ENCODE assay signal across 17 cellular contexts in genomic region chr4:174646326-174646725, GRCh38.
"Had no signal": no experiment of that assay in that cellular context is flagged by ENCODE, and none has a peak within 500 bp of the region (broad histone marks: within the 10 kb centered on the region; RNA-seq: fewer than 3 reads in every experiment).

No MANE protein-coding gene starts in this region.

- H3K79me2 ChIP-seq: hepatocyte had no signal

- H3K9me3 Mint-ChIP-seq: naive thymus-derived CD4-positive, alpha-beta T cell had no signal

- H3K4me1 ChIP-seq: esophagus muscularis mucosa, gastroesophageal sphincter, left lung, lower lobe of right lung had no signal

- ATAC-seq: foreskin keratinocyte; gastroesophageal sphincter; heart left ventricle; left cardiac atrium; left lung; left ventricle myocardium superior; lower lobe of right lung; naive thymus-derived CD4-positive, alpha-beta T cell had no signal

- H3K27ac ChIP-seq: coronary artery, dorsolateral prefrontal cortex, esophagus muscularis mucosa, foreskin keratinocyte, gastroesophageal sphincter, heart left ventricle, hepatocyte, left lung, lower lobe of right lung had no signal

- H3K27ac Mint-ChIP-seq: naive thymus-derived CD4-positive, alpha-beta T cell had no signal

- H2AFZ ChIP-seq: hepatocyte had no signal

- H3K4me3 Mint-ChIP-seq: naive thymus-derived CD4-positive, alpha-beta T cell had no signal

- H3K4me1 Mint-ChIP-seq: naive thymus-derived CD4-positive, alpha-beta T cell had no signal

- H3K36me3 ChIP-seq: esophagus muscularis mucosa, gastroesophageal sphincter, heart left ventricle, left lung, lower lobe of right lung had no signal

- H3K4me3 ChIP-seq: coronary artery, dorsolateral prefrontal cortex, esophagus muscularis mucosa, gastroesophageal sphincter, heart left ventricle, hepatocyte, left lung, lower lobe of right lung had no signal

- H3K4me2 ChIP-seq: hepatocyte had no signal

- DNase-seq: dermis blood vessel endothelial cell; dorsolateral prefrontal cortex; effector CD4-positive, alpha-beta T cell; effector memory CD4-positive, alpha-beta T cell; foreskin keratinocyte; left cardiac atrium; left lung; left ventricle myocardium superior; lower lobe of right lung; mesenchymal stem cell; midbrain; naive thymus-derived CD4-positive, alpha-beta T cell had no signal

- H3K27me3 ChIP-seq: dorsolateral prefrontal cortex, esophagus muscularis mucosa, foreskin keratinocyte, gastroesophageal sphincter, heart left ventricle, hepatocyte, left lung had no signal

- H3K36me3 Mint-ChIP-seq: naive thymus-derived CD4-positive, alpha-beta T cell had no signal
